ENCODE assay signal across 9 cellular contexts in the genomic region with DNA sequence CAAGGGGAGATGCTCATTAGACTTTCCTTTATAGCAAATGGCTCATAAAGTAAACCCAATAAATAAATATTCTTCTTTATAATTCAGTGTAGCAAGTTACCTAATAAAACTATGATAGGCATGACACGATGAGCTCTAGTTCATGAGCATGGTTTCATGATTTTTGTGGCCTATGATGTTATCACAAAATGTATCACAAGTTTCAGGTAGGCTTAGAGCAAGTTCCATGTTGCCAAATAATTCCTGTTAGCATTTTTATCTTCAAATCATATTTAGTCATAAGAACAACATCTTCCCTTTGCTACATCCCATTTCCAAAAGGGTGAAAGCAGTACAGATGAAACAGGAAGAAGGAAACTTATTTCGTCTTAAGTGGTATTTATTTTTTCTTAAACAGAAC.
"Had no signal": no experiment of that assay in that cellular context is flagged by ENCODE, and none has a peak within 500 bp of the region (broad histone marks: within the 10 kb centered on the region; RNA-seq: fewer than 3 reads in every experiment).

No MANE protein-coding gene starts in this region.

- DNase-seq: GM23248, GOT3, H7, H9, HCEC 1CT, HFFc6 had no signal

- H3K27ac Mint-ChIP-seq: H9, HFFc6 had no signal

- H3K4me1 ChIP-seq: HAP-1 had no signal

- H3K4me2 ChIP-seq: GM23338 had no signal

- H2AFZ ChIP-seq: GM23248, GM23338 had no signal

- H3K36me3 ChIP-seq: HAP-1 had no signal

- H3K4me3 ChIP-seq: GM23248, GM23338, HAP-1 had no signal

- H3K27ac ChIP-seq: GM23248 had no signal

- H3K4me3 Mint-ChIP-seq: GM23338, H9, HFFc6 had no signal

- H3K9me3 ChIP-seq: HAP-1 had no signal

- H3K9ac ChIP-seq: GM23248 had no signal

- ATAC-seq: GM23338, HCT116 had no signal
